In genomic region chr7:16411391-16411790, GRCh38 we compare ENCODE assay signal across 18 cellular contexts. TPM values are rescaled to one million over a fixed set of nuclear protein-coding genes. Genes with fewer than 3 reads are reported as not detected.
DNase-seq lines count a peak whose midpoint lies in the region; ATAC-seq, FAIRE-seq and TF ChIP-seq lines count a peak whose summit lies in the region.
"Had no signal": no experiment of that assay in that cellular context is flagged by ENCODE, and none has a peak within 500 bp of the region (broad histone marks: within the 10 kb centered on the region; RNA-seq: fewer than 3 reads in every experiment).

No MANE protein-coding gene starts in this region.

- no peaks in the 10 kb centered on the region for H3K4me1 Mint-ChIP-seq in MCF 10A (ENCODE audit: insufficient read depth, unreplicated experiment)
- H3K4me1 Mint-ChIP-seq in effector memory CD8-positive, alpha-beta T cell (ENCODE audit: low read depth in 2 of 2), result no peaks in the 10 kb centered on the region

- H3K4me3 ChIP-seq in mammary epithelial cell (replicated peaks in 1 of 3; ENCODE audit: insufficient read depth in 1 of 3, low read depth in 2 of 3, low read length in 3 of 3) (no peak overlapping the region), SJSA1 (no peak overlapping the region), fibroblast of mammary gland (ENCODE audit: control insufficient read depth, low read depth, low read length) (no peak overlapping the region)
- H3K4me3 ChIP-seq: BLaER1 treated with 17β-estradiol and CSF1 and Interleukin-3, amounts not matched to agents 10 nM and 100 nM; HAP-1 had no signal

- no peaks in the 10 kb centered on the region for H3K36me3 Mint-ChIP-seq in MCF 10A (ENCODE audit: insufficient read depth, unreplicated experiment)
- H3K36me3 Mint-ChIP-seq in effector memory CD8-positive, alpha-beta T cell (ENCODE audit: insufficient read depth), result peaks cover 3% of the 10 kb centered on the region

- no peaks in the 10 kb centered on the region for H3K79me2 ChIP-seq in mammary epithelial cell (ENCODE audit: insufficient read depth, low read length)

- POLR2A ChIA-PET in MCF 10A (lab: Yijun Ruan, JAX), result no interaction called here

- no peak overlapping the region for H3K9ac ChIP-seq in mammary epithelial cell (ENCODE audit: insufficient read depth, low read length)
- H3K9ac ChIP-seq: BLaER1 treated with 17β-estradiol and CSF1 and Interleukin-3, amounts not matched to agents 10 nM and 100 nM; KMS-11 had no signal

- CTCF ChIA-PET in mammary epithelial cell (lab: Charles Lee; ENCODE audit: low non-redundant PET) (no interaction called here), MCF 10A (lab: Yijun Ruan, JAX) (no interaction called here)

- H3K36me3 ChIP-seq in mammary epithelial cell (ENCODE audit: insufficient read depth, low read length) (no peaks in the 10 kb centered on the region), SJSA1 (no peaks in the 10 kb centered on the region)
- H3K36me3 ChIP-seq: BLaER1 treated with 17β-estradiol and CSF1 and Interleukin-3, amounts not matched to agents 10 nM and 100 nM; HAP-1 had no signal

- no peak for ATAC-seq in effector memory CD8-positive, alpha-beta T cell (replicated peaks)
- no peak for ATAC-seq in GM18868 (IDR thresholded peaks at IDR 0.05; ENCODE audit: unreplicated experiment)

- H3K9me3 ChIP-seq in mammary epithelial cell (replicated peaks; ENCODE audit: insufficient read depth, low read length), result no peaks in the 10 kb centered on the region
- no peaks in the 10 kb centered on the region for H3K9me3 ChIP-seq in SJSA1 (replicated peaks)
- H3K9me3 ChIP-seq: BLaER1 treated with 17β-estradiol and CSF1 and Interleukin-3, amounts not matched to agents 10 nM and 100 nM; HAP-1 had no signal

- in situ Hi-C loops in mammary epithelial cell (cut with MboI; ENCODE audit: low sequenced_read_pairs in 2 of 2), result no loop called here

- no peak overlapping the region for H2AFZ ChIP-seq in mammary epithelial cell (ENCODE audit: low read depth, low read length)

- H3K27ac ChIP-seq in mammary epithelial cell (ENCODE audit: insufficient read depth, low read depth, low read length), result no peak overlapping the region
- peak overlapping the region; percentile 66 for H3K27ac ChIP-seq in SJSA1
- H3K27ac ChIP-seq: 22Rv1; BLaER1 treated with 17β-estradiol and CSF1 and Interleukin-3, amounts not matched to agents 10 nM and 100 nM; HL-60; KMS-11 had no signal

- no peaks in the 10 kb centered on the region for H3K9me3 Mint-ChIP-seq in MCF 10A (ENCODE audit: unreplicated experiment)
- no peaks in the 10 kb centered on the region for H3K9me3 Mint-ChIP-seq in effector memory CD8-positive, alpha-beta T cell

- intact Hi-C loops in mammary epithelial cell (cut with micrococcal nuclease), result loop anchor here (10.0 kb wide), 1 partner anchor 67 kb away; no protein-coding TSS in a partner anchor
- intact Hi-C loops in MCF 10A (cut with micrococcal nuclease), result no loop called here

- no peak for TF ChIP-seq CTCF in mammary epithelial cell (conservative IDR thresholded peaks at IDR 0.05 in 1 of 2, IDR thresholded peaks at IDR 0.05 in 1 of 2; ENCODE audit: extremely low read depth in 1 of 2, insufficient read depth in 1 of 2, low read depth in 1 of 2, low read length in 2 of 2)
- TF ChIP-seq CTCF in MCF 10A (IDR thresholded peaks at IDR 0.05; ENCODE audit: unreplicated experiment), result no peak
- no peak for TF ChIP-seq CTCF in fibroblast of mammary gland (conservative IDR thresholded peaks at IDR 0.05; ENCODE audit: control insufficient read depth, insufficient read depth, low read depth, low read length)

- FAIRE-seq in frontal cortex (lab: Jason Lieb, UNC), result no peak

- 94% methylated on average over 2 of the region's 2 CpGs for WGBS in mammary epithelial cell (ENCODE audit: low coverage, missing lambda C conversion rate)

- H3K27me3 ChIP-seq in mammary epithelial cell (ENCODE audit: insufficient read depth, low read length), result no peaks in the 10 kb centered on the region
- no peaks in the 10 kb centered on the region for H3K27me3 ChIP-seq in SJSA1 (replicated peaks)

- DNase-seq in mammary epithelial cell (peak; percentile 51), MCF 10A (ENCODE audit: unreplicated experiment) (no peak), SJSA1 (ENCODE audit: low read depth in 1 of 2, low spot score in 2 of 2) (peak in 1 of 2 experiments; percentile 52), fibroblast of mammary gland (ENCODE audit: low read depth) (peak; percentile 40), inferior parietal cortex (ENCODE audit: extremely low spot score) (no peak), frontal cortex (ENCODE audit: low spot score in 2 of 2) (no peak)
- DNase-seq in effector memory CD8-positive, alpha-beta T cell, result no peak
- DNase-seq: DMS 273 treated with DMSO at 0.1 percent for 48 hours, NCI-H1930, NCI-H524, RPMI8226 had no signal

- no peak overlapping the region for H3K4me3 Mint-ChIP-seq in MCF 10A (ENCODE audit: unreplicated experiment)
- no peak overlapping the region for H3K4me3 Mint-ChIP-seq in effector memory CD8-positive, alpha-beta T cell

- dilution Hi-C loops in mammary epithelial cell (cut with HindIII; ENCODE audit: low sequenced_read_pairs), result no loop called here

- no peaks in the 10 kb centered on the region for H3K4me1 ChIP-seq in mammary epithelial cell (ENCODE audit: insufficient read depth, low read length)
- peaks cover 53% of the 10 kb centered on the region for H3K4me1 ChIP-seq in SJSA1 (replicated peaks)
- H3K4me1 ChIP-seq: HAP-1 had no signal

- H3K27ac Mint-ChIP-seq in MCF 10A (ENCODE audit: low read depth, unreplicated experiment), result no peak overlapping the region
- H3K27ac Mint-ChIP-seq in effector memory CD8-positive, alpha-beta T cell, result no peak overlapping the region

- H4K20me1 ChIP-seq in mammary epithelial cell (ENCODE audit: insufficient read depth, low read length), result no peaks in the 10 kb centered on the region
- H4K20me1 ChIP-seq: BLaER1 treated with 17β-estradiol and CSF1 and Interleukin-3, amounts not matched to agents 10 nM and 100 nM had no signal

- H3K4me2 ChIP-seq in mammary epithelial cell (ENCODE audit: insufficient read depth, low read depth, low read length), result no peak overlapping the region
- H3K4me2 ChIP-seq: BLaER1 treated with 17β-estradiol and CSF1 and Interleukin-3, amounts not matched to agents 10 nM and 100 nM; KMS-11 had no signal

- BruUV-seq in mammary epithelial cell (replicated peaks; lab: Mats Ljungman, UMichigan), result no TSS peak
- no TSS peak for BruUV-seq in MCF 10A (replicated peaks; lab: Mats Ljungman, UMichigan)

- H3K27me3 Mint-ChIP-seq in MCF 10A (ENCODE audit: insufficient read depth, unreplicated experiment), result no peaks in the 10 kb centered on the region
- H3K27me3 Mint-ChIP-seq in effector memory CD8-positive, alpha-beta T cell, result no peaks in the 10 kb centered on the region

RNA-seq across cellular contexts. Expression of gene CRPPA, which starts 9.9 kb away (rescaled TPM):
- total RNA-seq in mammary epithelial cell (1 to 10 TPM; 1.0 to 4.5 TPM), MCF 10A (2022) (0.81 and 1.1 TPM in 2 replicates), frontal cortex (9.0 TPM)
- polyA plus RNA-seq in mammary epithelial cell, result 0.34 TPM
- not detected for polyA minus RNA-seq in mammary epithelial cell
- 4.4 and 8.5 TPM in 2 replicates for total RNA-seq in SJSA1 (2014; rRNA removed; shearing (Covaris generic))

RNA-seq across cellular contexts. Expression of gene SOSTDC1, which starts 54.1 kb away (rescaled TPM):
- 10 to 100 TPM in 1 of 2 donors, under 1 TPM in 1; 0.73 to 40.0 TPM for total RNA-seq in mammary epithelial cell
- 1.5 TPM for polyA plus RNA-seq in mammary epithelial cell
- polyA minus RNA-seq in mammary epithelial cell, result not detected
- total RNA-seq in MCF 10A (2022), result not detected in 2 replicates
- 0.25 and 3.0 TPM in 2 replicates for total RNA-seq in SJSA1 (2014; rRNA removed; shearing (Covaris generic))
- total RNA-seq in frontal cortex, result 30.2 TPM
- total RNA-seq: Daoy had no signal

Comparison
In these comparisons a context has a peak if more than half of its experiments do, and no peak if none do; other contexts are left out.
1. DNase-seq: peak in mammary epithelial cell (single experiment) and fibroblast of mammary gland (single experiment); none in MCF 10A (single experiment), inferior parietal cortex (single experiment), effector memory CD8-positive, alpha-beta T cell (0 of 3) and frontal cortex (0 of 2).